29 cellular contexts compared by ENCODE assay signal in genomic region chr5:169791251-169791650, GRCh38.
A peak's percentile ranks its signal among the peaks of the same experiment; 100 is the strongest.
DNase-seq lines count a peak whose midpoint lies in the region; ATAC-seq and TF ChIP-seq lines count a peak whose summit lies in the region.
"Had no signal": no experiment of that assay in that cellular context is flagged by ENCODE, and none has a peak within 500 bp of the region (broad histone marks: within the 10 kb centered on the region; RNA-seq: fewer than 3 reads in every experiment).

No MANE protein-coding gene starts in this region.

- DNase-seq in ACHN (peak; percentile 93), M059J (ENCODE audit: low read depth) (peak; percentile 73), epithelial cell of proximal tubule (ENCODE audit: low read depth) (peak; percentile 99), memory B cell (ENCODE audit: low spot score in 2 of 2) (no peak), HuH-7 (ENCODE audit: low spot score) (no peak), HuH-7.5 (ENCODE audit: low spot score) (no peak)
- DNase-seq: AML-193; C1 segment of cervical spinal cord; Caco-2; CD4-positive, alpha-beta memory T cell; DMS 273 treated with DMSO at 0.1 percent for 48 hours; DMS79; EL; GDM1; GM23248; H7; HFFc6; KG1; MM.1S; NCI-H1417; NCI-H1694; NCI-H2029 treated with DMSO at 0.1 percent for 48 hours; NCI-H2227 treated with DMSO at 0.1 percent for 48 hours; NCI-H526 treated with DMSO at 0.1 percent for 48 hours; SHP77 treated with DMSO at 0.1 percent for 48 hours had no signal

- ATAC-seq in memory B cell (ENCODE audit: low read depth) (no peak), GM19023 (IDR thresholded peaks at IDR 0.05; ENCODE audit: unreplicated experiment) (no peak), GM21423 (IDR thresholded peaks at IDR 0.05; ENCODE audit: unreplicated experiment) (no peak)
- ATAC-seq: HepG2 had no signal

- no peak overlapping the region for H3K4me3 ChIP-seq in epithelial cell of proximal tubule (ENCODE audit: low read depth, low read length)
- H3K4me3 ChIP-seq: GM23248, SK-N-MC had no signal

- peaks cover 5% of the 10 kb centered on the region for H3K4me1 Mint-ChIP-seq in memory B cell

- H3K4me3 Mint-ChIP-seq in memory B cell = no peak overlapping the region
- H3K4me3 Mint-ChIP-seq: CD4-positive, alpha-beta memory T cell; HFFc6 had no signal

- TF ChIP-seq CTCF in epithelial cell of proximal tubule (conservative IDR thresholded peaks at IDR 0.05; ENCODE audit: low read depth, low read length) = no peak

- no peaks in the 10 kb centered on the region for H3K9me3 Mint-ChIP-seq in memory B cell
- H3K9me3 Mint-ChIP-seq: HFFc6 had no signal

- peaks cover 48% of the 10 kb centered on the region for H3K36me3 Mint-ChIP-seq in memory B cell

- peak overlapping the region; percentile 2 for H3K27ac Mint-ChIP-seq in memory B cell
- H3K27ac Mint-ChIP-seq: HFFc6 had no signal

- in situ Hi-C loops in ACHN (cut with HindIII; ENCODE audit: low pct_ligation_motif_present, low pct_unique_long_range_greater_than_20kb, low sequenced_read_pairs) = no loop called here

- no peaks in the 10 kb centered on the region for H3K27me3 Mint-ChIP-seq in memory B cell
- H3K27me3 Mint-ChIP-seq: CD4-positive, alpha-beta memory T cell had no signal

Comparison
In these comparisons a context has a peak if more than half of its experiments do, and no peak if none do; other contexts are left out.
1. DNase-seq: peak in ACHN (single experiment), M059J (single experiment) and epithelial cell of proximal tubule (single experiment); none in memory B cell (0 of 2), HuH-7 (single experiment) and HuH-7.5 (single experiment).